15 cellular contexts compared by ENCODE assay signal in the genomic region with DNA sequence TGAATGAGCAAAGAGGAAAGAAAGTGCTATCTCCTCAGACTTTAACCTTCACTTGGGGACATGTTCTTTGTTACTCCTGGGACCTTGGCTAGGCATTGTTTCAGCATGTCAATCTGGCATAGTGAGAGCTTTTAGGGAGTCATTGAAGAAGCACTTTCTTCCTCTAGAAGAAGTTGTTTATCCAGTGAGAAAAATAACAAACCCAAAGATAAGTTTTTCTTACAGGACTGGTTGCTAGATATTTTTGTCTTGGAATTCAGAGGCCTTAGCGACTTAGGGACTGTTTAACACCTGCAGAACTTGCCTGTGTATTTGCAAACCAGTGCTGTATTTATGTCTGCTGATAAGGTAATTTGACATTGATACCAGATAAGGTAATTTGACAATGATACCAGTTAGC.
"Had no signal": no experiment of that assay in that cellular context is flagged by ENCODE, and none has a peak within 500 bp of the region (broad histone marks: within the 10 kb centered on the region; RNA-seq: fewer than 3 reads in every experiment).

No MANE protein-coding gene starts in this region.

- H3K9me3 Mint-ChIP-seq: activated CD4-positive, alpha-beta memory T cell treated with anti-CD3 and anti-CD28 coated beads, Interleukin-2, amount 10 ng/mL, durations not matched to agents 7 days and 5 days; activated naive CD4-positive, alpha-beta T cell treated with anti-CD3 and anti-CD28 coated beads, Interleukin-2, amount 10 ng/mL, durations not matched to agents 7 days and 5 days; activated T-helper 2 cell treated with anti-CD3 and anti-CD28 coated beads, Interferon-gamma antibody, Interleukin-2, Interleukin-4, amounts not matched to agents 10 μg/mL and 5 μg/mL and 100 μg/mL, durations not matched to agents 14 hours and 24 hours and 36 hours; brain; neural progenitor cell had no signal

- H3K9me3 ChIP-seq: ovary, stomach, thyroid gland, vagina had no signal

- H3K27ac ChIP-seq: neural progenitor cell, ovary, vagina had no signal

- H3K27ac Mint-ChIP-seq: activated CD4-positive, alpha-beta memory T cell treated with anti-CD3 and anti-CD28 coated beads, Interleukin-2, amount 10 ng/mL, durations not matched to agents 7 days and 5 days; activated naive CD4-positive, alpha-beta T cell treated with anti-CD3 and anti-CD28 coated beads, Interleukin-2, amount 10 ng/mL, durations not matched to agents 7 days and 5 days; neural progenitor cell had no signal

- H3K4me3 Mint-ChIP-seq: activated CD4-positive, alpha-beta memory T cell treated with anti-CD3 and anti-CD28 coated beads, Interleukin-2, amount 10 ng/mL, durations not matched to agents 7 days and 5 days; activated naive CD4-positive, alpha-beta T cell treated with anti-CD3 and anti-CD28 coated beads, Interleukin-2, amount 10 ng/mL, durations not matched to agents 7 days and 5 days; brain; neural progenitor cell had no signal

- H3K27me3 Mint-ChIP-seq: activated CD4-positive, alpha-beta memory T cell treated with anti-CD3 and anti-CD28 coated beads, Interleukin-2, amount 10 ng/mL, durations not matched to agents 7 days and 5 days; activated naive CD4-positive, alpha-beta T cell treated with anti-CD3 and anti-CD28 coated beads, Interleukin-2, amount 10 ng/mL, durations not matched to agents 7 days and 5 days; brain had no signal

- H3K4me1 ChIP-seq: neural progenitor cell, vagina had no signal

- H3K4me1 Mint-ChIP-seq: activated CD4-positive, alpha-beta memory T cell treated with anti-CD3 and anti-CD28 coated beads, Interleukin-2, amount 10 ng/mL, durations not matched to agents 7 days and 5 days; neural progenitor cell had no signal

- H3K36me3 ChIP-seq: ovary had no signal

- H3K27me3 ChIP-seq: neural progenitor cell, ovary, stomach, thyroid gland, vagina had no signal

- ATAC-seq: esophagus mucosa had no signal

- H3K4me3 ChIP-seq: neural progenitor cell, ovary, stomach, thyroid gland, vagina had no signal

- FAIRE-seq: endometrium had no signal

- DNase-seq: activated CD4-positive, alpha-beta memory T cell treated with anti-CD3 and anti-CD28 coated beads, Interleukin-2, amount 10 ng/mL, durations not matched to agents 7 days and 5 days; activated CD4-positive, CD25-positive, alpha-beta regulatory T cell treated with anti-CD3 and anti-CD28 coated beads, Interleukin-2, amount 50 U/mL, for 72 hours; activated CD8-positive, alpha-beta memory T cell treated with anti-CD3 and anti-CD28 coated beads, Interleukin-2, amount 50 U/mL, for 48 hours; activated naive CD4-positive, alpha-beta T cell treated with anti-CD3 and anti-CD28 coated beads, Interleukin-2, amount 10 ng/mL, durations not matched to agents 7 days and 5 days; cerebellar nuclear complex; ovary; stimulated activated CD4-positive, alpha-beta T cell treated with anti-CD3 and anti-CD28 coated beads, Interleukin-4, amount 100 ng/mL, for 24 hours; stomach; thyroid gland had no signal
